8 cellular contexts compared by ENCODE assay signal in genomic region chr7:91082854-91083495, GRCh38.
DNase-seq lines count a peak whose midpoint lies in the region; ATAC-seq, FAIRE-seq and TF ChIP-seq lines count a peak whose summit lies in the region.

No MANE protein-coding gene starts in this region.

- ATAC-seq in HepG2 (no peak), WTC11 (no peak)

- no peaks in the 10 kb centered on the region for H3K27me3 Mint-ChIP-seq in WTC11 (ENCODE audit: low read depth)

- no peaks in the 10 kb centered on the region for H4K20me1 ChIP-seq in HepG2 (ENCODE audit: insufficient read depth, low read length)

- no TSS peak for BruUV-seq in HepG2 (replicated peaks; lab: Mats Ljungman, UMichigan)

- TF ChIP-seq CTCF in adrenal gland (IDR thresholded peaks at IDR 0.05) (peak; percentile 8 to 64 (median 50)), HepG2 (CRISPR knock-in tag; IDR thresholded peaks at IDR 0.05) (peak; percentile 28; the same call in 1 of the 2 replicates), WTC11 (IDR thresholded peaks at IDR 0.05) (no peak)

- H3K79me2 ChIP-seq in HepG2 (ENCODE audit: insufficient read depth, low read length): no peaks in the 10 kb centered on the region

- TF ChIP-seq POLR2A in adrenal gland (IDR thresholded peaks at IDR 0.05): no peak
- TF ChIP-seq POLR2A in HepG2 (IDR thresholded peaks at IDR 0.05; ENCODE audit: insufficient read depth in 1 of 2, low read depth in 2 of 2, low read length in 2 of 2): no peak

- H3K9me3 ChIP-seq in adrenal gland (replicated peaks in 1 of 3): no peaks in the 10 kb centered on the region
- no peaks in the 10 kb centered on the region for H3K9me3 ChIP-seq in HepG2 (ENCODE audit: low read length)

- no peak overlapping the region for H3K9ac ChIP-seq in HepG2 (ENCODE audit: insufficient read depth, low read depth, low read length)

- H3K27ac ChIP-seq in adrenal gland: no peak overlapping the region
- no peak overlapping the region for H3K27ac ChIP-seq in HepG2 (ENCODE audit: extremely low read length, insufficient read depth, low read length)

- no peak overlapping the region for H3K4me3 Mint-ChIP-seq in WTC11

- H3K36me3 ChIP-seq in adrenal gland (replicated peaks in 1 of 2) (no peaks in the 10 kb centered on the region), HepG2 (replicated peaks in 1 of 2; ENCODE audit: control insufficient read depth in 1 of 2, insufficient read depth in 2 of 2, low read length in 2 of 2) (no peaks in the 10 kb centered on the region)

- DNase-seq in NCI-H1105 treated with DMSO at 0.1 percent for 48 hours (lab: John Stamatoyannopoulos, UW) (peak; percentile 55), NCI-H1105 (lab: John Stamatoyannopoulos, UW) (no peak), LHCN-M2 (ENCODE audit: low read depth) (peak; percentile 63), adrenal gland (no peak), HepG2 (ENCODE audit: low spot score) (no peak), NCI-H1048 (lab: John Stamatoyannopoulos, UW) (no peak), WTC11 (ENCODE audit: low spot score) (no peak), OCI-M2 (lab: John Stamatoyannopoulos, UW; ENCODE audit: unreplicated experiment) (no peak)

- H3K27ac Mint-ChIP-seq in WTC11: no peak overlapping the region

- CTCF ChIA-PET in HepG2 (lab: Yijun Ruan, JAX; ENCODE audit: low intra/inter-chr PET ratio, low total read pairs): no interaction called here
- CTCF ChIA-PET in WTC11 (lab: Charles Lee): interaction anchor here (0.7 to 1.3 kb wide), 3 partner anchors 18 to 226 kb away, joined by 3 to 4 read pairs (median 3); no protein-coding TSS in a partner anchor

- peaks cover 15% of the 10 kb centered on the region for H3K4me1 Mint-ChIP-seq in WTC11

- FAIRE-seq in HepG2 (lab: Jason Lieb, UNC): peak; percentile 52

- TF ChIP-seq EP300 in HepG2 (IDR thresholded peaks at IDR 0.05; ENCODE audit: low read depth in 2 of 2, low read length in 2 of 2): no peak
- TF ChIP-seq EP300 in HepG2 (CRISPR knock-in tag; IDR thresholded peaks at IDR 0.05; ENCODE audit: borderline replicate concordance): no peak

- H3K36me3 Mint-ChIP-seq in WTC11: no peaks in the 10 kb centered on the region

- intact Hi-C loops in adrenal gland (cut with DNase I) (loop anchor here in 1 of 2 donors (10.0 kb wide), 3 partner anchors 182 to 702 kb away; partner anchors contain the start of gene FZD1), HepG2 (cut with micrococcal nuclease; ENCODE audit: unreplicated experiment) (loop anchor here (10.0 kb wide), 3 partner anchors 202 to 802 kb away; partner anchors contain the start of gene MTERF1)

- in situ Hi-C loops in HepG2 (cut with HindIII; ENCODE audit: extremely low pct_ligation_motif_present, low pct_unique_long_range_greater_than_20kb): loop anchor here (25.0 kb wide), 1 partner anchor 704 kb away; no protein-coding TSS in a partner anchor

- POLR2A ChIA-PET in HepG2 (lab: Yijun Ruan, JAX): no interaction called here
- POLR2A ChIA-PET in WTC11 (lab: Charles Lee): no interaction called here

- no peaks in the 10 kb centered on the region for H3K4me1 ChIP-seq in adrenal gland (replicated peaks in 1 of 2)
- H3K4me1 ChIP-seq in HepG2 (ENCODE audit: insufficient read depth, low read length): no peaks in the 10 kb centered on the region

- no peak for TF ChIP-seq RAD21 in HepG2 (CRISPR knock-in tag; IDR thresholded peaks at IDR 0.05)

- no peak overlapping the region for H3K4me2 ChIP-seq in HepG2 (ENCODE audit: low read depth, low read length)

- no peak overlapping the region for H2AFZ ChIP-seq in HepG2 (ENCODE audit: low read length)

- 31 to 44% (median 40%) methylated on average over 2 of the region's 2 CpGs for WGBS in adrenal gland, 4 donors
- 2% methylated on average over 2 of the region's 2 CpGs for WGBS in HepG2 (ENCODE audit: low lambda C conversion rate)

- H3K4me3 ChIP-seq in adrenal gland: no peak overlapping the region
- no peak overlapping the region for H3K4me3 ChIP-seq in HepG2 (replicated peaks in 1 of 3; ENCODE audit: insufficient read depth in 1 of 3, low read depth in 2 of 3, low read length in 3 of 3)

- no peaks in the 10 kb centered on the region for H3K9me3 Mint-ChIP-seq in WTC11

- no peaks in the 10 kb centered on the region for H3K27me3 ChIP-seq in adrenal gland
- no peaks in the 10 kb centered on the region for H3K27me3 ChIP-seq in HepG2 (ENCODE audit: control insufficient read depth in 1 of 2, insufficient read depth in 2 of 2, low read length in 2 of 2)

TF ChIP-seq in HepG2, 621 proteins besides CTCF, POLR2A, EP300 and RAD21 (continues in another document):
- TF ChIP-seq TAF1 (CRISPR knock-in tag; IDR thresholded peaks at IDR 0.05) (no peak), ZNF333 (CRISPR knock-in tag; IDR thresholded peaks at IDR 0.05; ENCODE audit: borderline replicate concordance) (no peak), IKZF4 (CRISPR knock-in tag; IDR thresholded peaks at IDR 0.05; ENCODE audit: borderline replicate concordance, low read depth, not compliant biosample characterization) (no peak), AGO1 (IDR thresholded peaks at IDR 0.05; ENCODE audit: low read depth, low read length, poor library complexity, severe bottlenecking) (no peak), SMC3 (IDR thresholded peaks at IDR 0.05; ENCODE audit: low read length) (peak; percentile 29; the same call in 1 of the 2 replicates), ZNF597 (CRISPR knock-in tag; IDR thresholded peaks at IDR 0.05) (no peak), STAG1 (CRISPR knock-in tag; IDR thresholded peaks at IDR 0.05) (peak; percentile 34; the same call in 1 of the 2 replicates), ATF1 (CRISPR knock-in tag; IDR thresholded peaks at IDR 0.05) (no peak)

TF ChIP-seq in WTC11, 78 proteins besides CTCF, POLR2A, EP300 and RAD21:
- TF ChIP-seq KAT7 (CRISPR knock-in tag; IDR thresholded peaks at IDR 0.05; ENCODE audit: borderline replicate concordance): no peak
- no peak for TF ChIP-seq ZNF281 (CRISPR knock-in tag; IDR thresholded peaks at IDR 0.05)
- no peak for TF ChIP-seq PRRX2 (CRISPR knock-in tag; IDR thresholded peaks at IDR 0.05)
- no peak for TF ChIP-seq USF2 (CRISPR knock-in tag; IDR thresholded peaks at IDR 0.05)
- TF ChIP-seq OVOL2 (CRISPR knock-in tag; IDR thresholded peaks at IDR 0.05; ENCODE audit: borderline replicate concordance): no peak
- TF ChIP-seq JAZF1 (CRISPR knock-in tag; IDR thresholded peaks at IDR 0.05): no peak
- TF ChIP-seq FOXK1 (CRISPR knock-in tag; IDR thresholded peaks at IDR 0.05): no peak
- TF ChIP-seq FOXP1 (CRISPR knock-in tag; IDR thresholded peaks at IDR 0.05; ENCODE audit: borderline replicate concordance): no peak
- no peak for TF ChIP-seq TEAD1 (CRISPR knock-in tag; IDR thresholded peaks at IDR 0.05)
- no peak for TF ChIP-seq NFATC4 (CRISPR knock-in tag; IDR thresholded peaks at IDR 0.05)
- TF ChIP-seq E2F4 (CRISPR knock-in tag; IDR thresholded peaks at IDR 0.05; ENCODE audit: borderline replicate concordance, low read depth): no peak
- TF ChIP-seq ZNF396 (CRISPR knock-in tag; IDR thresholded peaks at IDR 0.05; ENCODE audit: borderline replicate concordance): no peak
- no peak for TF ChIP-seq SP1 (CRISPR knock-in tag; conservative IDR thresholded peaks at IDR 0.05)
- no peak for TF ChIP-seq NR3C1 (CRISPR knock-in tag; conservative IDR thresholded peaks at IDR 0.05; ENCODE audit: low read depth)
- TF ChIP-seq ZSCAN18 (CRISPR knock-in tag; IDR thresholded peaks at IDR 0.05): no peak

Comparison
In these comparisons a context has a peak if more than half of its experiments do, and no peak if none do; other contexts are left out.
1. DNase-seq: peak in NCI-H1105 treated with DMSO at 0.1 percent for 48 hours (single experiment) and LHCN-M2 (single experiment); none in NCI-H1105 (single experiment), adrenal gland (0 of 7), HepG2 (single experiment), NCI-H1048 (single experiment), WTC11 (single experiment) and OCI-M2 (single experiment).